ENCODE assay signal across 1 cellular context in genomic region chr7:73679709-73680108, GRCh38.
TF ChIP-seq lines count a peak whose summit lies in the region.

No MANE protein-coding gene starts in this region.

TF ChIP-seq in SK-N-SH, 30 proteins besides CTCF, POLR2A, EP300 and RAD21 (continued from another document):
- TF ChIP-seq REST (IDR thresholded peaks at IDR 0.05; ENCODE audit: low read depth, low read length): no peak
- TF ChIP-seq TEAD4 (IDR thresholded peaks at IDR 0.05; ENCODE audit: borderline replicate concordance, insufficient read depth): no peak
- TF ChIP-seq TAF1 (IDR thresholded peaks at IDR 0.05; ENCODE audit: borderline replicate concordance, low read depth, low read length): no peak
- TF ChIP-seq JUND (IDR thresholded peaks at IDR 0.05): no peak
- TF ChIP-seq MEF2A (IDR thresholded peaks at IDR 0.05; ENCODE audit: borderline replicate concordance, low read depth): no peak
- no peak for TF ChIP-seq ELF1 (IDR thresholded peaks at IDR 0.05)
- no peak for TF ChIP-seq GATA2 (CRISPR knock-in tag; IDR thresholded peaks at IDR 0.05)
- TF ChIP-seq FOSL2 (IDR thresholded peaks at IDR 0.05; ENCODE audit: borderline replicate concordance, low read depth): no peak
- TF ChIP-seq IRF3 (IDR thresholded peaks at IDR 0.05; ENCODE audit: low read depth, low read length): no peak
- TF ChIP-seq TCF12 (IDR thresholded peaks at IDR 0.05): no peak
- no peak for TF ChIP-seq FOXM1 (IDR thresholded peaks at IDR 0.05; ENCODE audit: low read depth)
- TF ChIP-seq POLR2AphosphoS5 (IDR thresholded peaks at IDR 0.05; ENCODE audit: low read depth, low read length): no peak
- TF ChIP-seq, protein P1, sequence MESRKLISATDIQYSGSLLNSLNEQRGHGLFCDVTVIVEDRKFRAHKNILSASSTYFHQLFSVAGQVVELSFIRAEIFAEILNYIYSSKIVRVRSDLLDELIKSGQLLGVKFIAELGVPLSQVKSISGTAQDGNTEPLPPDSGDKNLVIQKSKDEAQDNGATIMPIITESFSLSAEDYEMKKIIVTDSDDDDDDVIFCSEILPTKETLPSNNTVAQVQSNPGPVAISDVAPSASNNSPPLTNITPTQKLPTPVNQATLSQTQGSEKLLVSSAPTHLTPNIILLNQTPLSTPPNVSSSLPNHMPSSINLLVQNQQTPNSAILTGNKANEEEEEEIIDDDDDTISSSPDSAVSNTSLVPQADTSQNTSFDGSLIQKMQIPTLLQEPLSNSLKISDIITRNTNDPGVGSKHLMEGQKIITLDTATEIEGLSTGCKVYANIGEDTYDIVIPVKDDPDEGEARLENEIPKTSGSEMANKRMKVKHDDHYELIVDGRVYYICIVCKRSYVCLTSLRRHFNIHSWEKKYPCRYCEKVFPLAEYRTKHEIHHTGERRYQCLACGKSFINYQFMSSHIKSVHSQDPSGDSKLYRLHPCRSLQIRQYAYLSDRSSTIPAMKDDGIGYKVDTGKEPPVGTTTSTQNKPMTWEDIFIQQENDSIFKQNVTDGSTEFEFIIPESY (IDR thresholded peaks at IDR 0.05; ENCODE audit: borderline replicate concordance, low read depth): no peak
- TF ChIP-seq RCOR1 (IDR thresholded peaks at IDR 0.05; ENCODE audit: low read length): no peak
- no peak for TF ChIP-seq MXI1 (IDR thresholded peaks at IDR 0.05; ENCODE audit: low read depth, low read length)
- no peak for TF ChIP-seq MAX (IDR thresholded peaks at IDR 0.05; ENCODE audit: low read depth)
